8 cellular contexts compared by ENCODE assay signal in the genomic region with DNA sequence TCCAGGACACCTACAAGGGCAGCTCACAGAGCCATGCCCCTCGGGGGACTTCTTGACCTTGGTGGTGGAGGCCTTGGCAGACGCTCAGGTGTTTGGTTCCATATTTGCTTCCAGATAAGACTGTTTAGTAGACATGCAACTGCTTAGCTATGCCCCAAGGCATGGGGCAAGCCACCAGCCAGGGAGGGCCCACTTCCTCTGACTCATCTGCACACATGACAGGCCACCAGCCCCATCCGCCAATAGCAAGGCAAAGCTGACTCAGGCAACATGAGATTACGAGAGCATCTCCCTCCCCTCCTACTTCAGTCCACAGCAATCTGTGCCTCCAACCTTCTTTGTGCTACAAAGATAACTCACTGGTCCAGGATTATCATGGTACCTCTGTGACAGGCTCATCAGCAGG. TPM values are rescaled to one million over a fixed set of nuclear protein-coding genes. Genes with fewer than 3 reads are reported as not detected.
DNase-seq lines count a peak whose midpoint lies in the region; ATAC-seq, FAIRE-seq and TF ChIP-seq lines count a peak whose summit lies in the region.
"Had no signal": no experiment of that assay in that cellular context is flagged by ENCODE, and none has a peak within 500 bp of the region (broad histone marks: within the 10 kb centered on the region; RNA-seq: fewer than 3 reads in every experiment).

No MANE protein-coding gene starts in this region.

- POLR2A ChIA-PET in HepG2 (lab: Yijun Ruan, JAX): no interaction called here

- H3K4me2 ChIP-seq in HepG2 (ENCODE audit: low read depth, low read length): no peak overlapping the region

- no peak for TF ChIP-seq RAD21 in HepG2 (CRISPR knock-in tag; IDR thresholded peaks at IDR 0.05)

- H3K79me2 ChIP-seq in HepG2 (ENCODE audit: insufficient read depth, low read length): no peaks in the 10 kb centered on the region

- BruUV-seq in HepG2 (replicated peaks; lab: Mats Ljungman, UMichigan): no TSS peak

- CTCF ChIA-PET in HepG2 (lab: Yijun Ruan, JAX; ENCODE audit: low intra/inter-chr PET ratio, low total read pairs): no interaction called here

- no peak for FAIRE-seq in HepG2 (lab: Jason Lieb, UNC)

- in situ Hi-C loops in HepG2 (cut with HindIII; ENCODE audit: extremely low pct_ligation_motif_present, low pct_unique_long_range_greater_than_20kb): no loop called here

- H3K27ac ChIP-seq in sigmoid colon (peak overlapping the region in 1 of 4 donors; percentile 28), HepG2 (ENCODE audit: extremely low read length, insufficient read depth, low read length) (no peak overlapping the region)

- H3K36me3 Mint-ChIP-seq in chondrocyte (ENCODE audit: low read depth): peaks cover 1% of the 10 kb centered on the region

- H3K36me3 ChIP-seq in sigmoid colon (no peaks in the 10 kb centered on the region), HepG2 (replicated peaks in 1 of 2; ENCODE audit: control insufficient read depth in 1 of 2, insufficient read depth in 2 of 2, low read length in 2 of 2) (no peaks in the 10 kb centered on the region)

- TF ChIP-seq CTCF in chondrocyte (IDR thresholded peaks at IDR 0.05) (no peak), sigmoid colon (IDR thresholded peaks at IDR 0.05) (no peak), HepG2 (CRISPR knock-in tag; IDR thresholded peaks at IDR 0.05) (no peak)

- no peak for ATAC-seq in HepG2

- DNase-seq in HCEC 1CT: peak; percentile 86
- peak; percentile 64 for DNase-seq in NOMO-1 treated with dmso at 0.1 percent for 144 hours (lab: John Stamatoyannopoulos, UW; ENCODE audit: unreplicated experiment)
- no peak for DNase-seq in chondrocyte (ENCODE audit: low spot score)
- peak; percentile 61 for DNase-seq in sigmoid colon
- DNase-seq in middle frontal gyrus (ENCODE audit: extremely low spot score, low spot score): no peak
- no peak for DNase-seq in SHP77 treated with DMSO at 0.1 percent for 48 hours (lab: John Stamatoyannopoulos, UW)
- DNase-seq in HepG2 (ENCODE audit: low spot score): no peak

- no peak overlapping the region for H2AFZ ChIP-seq in HepG2 (ENCODE audit: low read length)

- H3K4me3 Mint-ChIP-seq in chondrocyte (ENCODE audit: unreplicated experiment): no peak overlapping the region

- peaks cover 65% of the 10 kb centered on the region for H3K4me1 Mint-ChIP-seq in chondrocyte (ENCODE audit: low read depth)

- H3K27me3 ChIP-seq in sigmoid colon: no peaks in the 10 kb centered on the region
- peaks cover 1 to 3% of the 10 kb centered on the region in 2 experiments; a peak in 1 of 5 replicates for H3K27me3 ChIP-seq in HepG2 (ENCODE audit: control insufficient read depth in 1 of 2, insufficient read depth in 2 of 2, low read length in 2 of 2)

- H3K9ac ChIP-seq in HepG2 (ENCODE audit: insufficient read depth, low read depth, low read length): no peak overlapping the region

- no peaks in the 10 kb centered on the region for H4K20me1 ChIP-seq in HepG2 (ENCODE audit: insufficient read depth, low read length)

- no peaks in the 10 kb centered on the region for H3K27me3 Mint-ChIP-seq in chondrocyte (ENCODE audit: low read depth)

- H3K9me3 Mint-ChIP-seq in chondrocyte (ENCODE audit: low read depth): no peaks in the 10 kb centered on the region

- H3K9me3 ChIP-seq in sigmoid colon: no peaks in the 10 kb centered on the region
- no peaks in the 10 kb centered on the region for H3K9me3 ChIP-seq in HepG2 (ENCODE audit: low read length)

- intact Hi-C loops in sigmoid colon (cut with DNase I): no loop called here
- intact Hi-C loops in HepG2 (cut with micrococcal nuclease; ENCODE audit: unreplicated experiment): no loop called here

- peak overlapping the region; percentile 66 for H3K27ac Mint-ChIP-seq in chondrocyte (ENCODE audit: unreplicated experiment)

- H3K4me1 ChIP-seq in sigmoid colon: peaks cover 0 to 62% (median 44%) of the 10 kb centered on the region in 4 donors
- H3K4me1 ChIP-seq in HepG2 (ENCODE audit: insufficient read depth, low read length): peaks cover 8% of the 10 kb centered on the region; the same call in 1 of the 2 replicates

- 85 to 89% methylated on average over 4 of the region's 4 CpGs for WGBS in sigmoid colon, 2 donors
- WGBS in HepG2 (ENCODE audit: low lambda C conversion rate): 10% methylated on average over 2 of the region's 4 CpGs

- no peak for TF ChIP-seq POLR2A in sigmoid colon (IDR thresholded peaks at IDR 0.05)
- TF ChIP-seq POLR2A in HepG2 (IDR thresholded peaks at IDR 0.05; ENCODE audit: insufficient read depth in 1 of 2, low read depth in 2 of 2, low read length in 2 of 2): no peak

- H3K4me3 ChIP-seq in sigmoid colon: no peak overlapping the region
- no peak overlapping the region for H3K4me3 ChIP-seq in HepG2 (replicated peaks in 1 of 3; ENCODE audit: insufficient read depth in 1 of 3, low read depth in 2 of 3, low read length in 3 of 3)

- no peak for TF ChIP-seq EP300 in sigmoid colon (IDR thresholded peaks at IDR 0.05)
- no peak for TF ChIP-seq EP300 in HepG2 (IDR thresholded peaks at IDR 0.05; ENCODE audit: low read depth in 2 of 2, low read length in 2 of 2)
- TF ChIP-seq EP300 in HepG2 (CRISPR knock-in tag; IDR thresholded peaks at IDR 0.05; ENCODE audit: borderline replicate concordance): no peak

TF ChIP-seq in HepG2, 621 proteins besides CTCF, POLR2A, EP300 and RAD21 (continues in another document):
- TF ChIP-seq, protein P1, sequence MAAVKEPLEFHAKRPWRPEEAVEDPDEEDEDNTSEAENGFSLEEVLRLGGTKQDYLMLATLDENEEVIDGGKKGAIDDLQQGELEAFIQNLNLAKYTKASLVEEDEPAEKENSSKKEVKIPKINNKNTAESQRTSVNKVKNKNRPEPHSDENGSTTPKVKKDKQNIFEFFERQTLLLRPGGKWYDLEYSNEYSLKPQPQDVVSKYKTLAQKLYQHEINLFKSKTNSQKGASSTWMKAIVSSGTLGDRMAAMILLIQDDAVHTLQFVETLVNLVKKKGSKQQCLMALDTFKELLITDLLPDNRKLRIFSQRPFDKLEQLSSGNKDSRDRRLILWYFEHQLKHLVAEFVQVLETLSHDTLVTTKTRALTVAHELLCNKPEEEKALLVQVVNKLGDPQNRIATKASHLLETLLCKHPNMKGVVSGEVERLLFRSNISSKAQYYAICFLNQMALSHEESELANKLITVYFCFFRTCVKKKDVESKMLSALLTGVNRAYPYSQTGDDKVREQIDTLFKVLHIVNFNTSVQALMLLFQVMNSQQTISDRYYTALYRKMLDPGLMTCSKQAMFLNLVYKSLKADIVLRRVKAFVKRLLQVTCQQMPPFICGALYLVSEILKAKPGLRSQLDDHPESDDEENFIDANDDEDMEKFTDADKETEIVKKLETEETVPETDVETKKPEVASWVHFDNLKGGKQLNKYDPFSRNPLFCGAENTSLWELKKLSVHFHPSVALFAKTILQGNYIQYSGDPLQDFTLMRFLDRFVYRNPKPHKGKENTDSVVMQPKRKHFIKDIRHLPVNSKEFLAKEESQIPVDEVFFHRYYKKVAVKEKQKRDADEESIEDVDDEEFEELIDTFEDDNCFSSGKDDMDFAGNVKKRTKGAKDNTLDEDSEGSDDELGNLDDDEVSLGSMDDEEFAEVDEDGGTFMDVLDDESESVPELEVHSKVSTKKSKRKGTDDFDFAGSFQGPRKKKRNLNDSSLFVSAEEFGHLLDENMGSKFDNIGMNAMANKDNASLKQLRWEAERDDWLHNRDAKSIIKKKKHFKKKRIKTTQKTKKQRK (IDR thresholded peaks at IDR 0.05; ENCODE audit: low read length): no peak
- TF ChIP-seq, protein P2, sequence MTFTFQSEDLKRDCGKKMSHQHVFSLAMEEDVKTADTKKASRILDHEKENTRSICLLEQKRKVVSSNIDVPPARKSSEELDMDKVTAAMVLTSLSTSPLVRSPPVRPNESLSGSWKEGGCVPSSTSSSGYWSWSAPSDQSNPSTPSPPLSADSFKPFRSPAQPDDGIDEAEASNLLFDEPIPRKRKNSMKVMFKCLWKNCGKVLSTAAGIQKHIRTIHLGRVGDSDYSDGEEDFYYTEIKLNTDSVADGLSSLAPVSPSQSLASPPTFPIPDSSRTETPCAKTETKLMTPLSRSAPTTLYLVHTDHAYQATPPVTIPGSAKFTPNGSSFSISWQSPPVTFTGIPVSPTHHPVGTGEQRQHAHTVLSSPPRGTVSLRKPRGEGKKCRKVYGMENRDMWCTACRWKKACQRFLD (CRISPR knock-in tag; IDR thresholded peaks at IDR 0.05; ENCODE audit: borderline replicate concordance): no peak
- TF ChIP-seq MTF1 (CRISPR knock-in tag; IDR thresholded peaks at IDR 0.05) (no peak), SRF (IDR thresholded peaks at IDR 0.05; ENCODE audit: low read depth, low read length) (no peak), CEBPG (CRISPR knock-in tag; IDR thresholded peaks at IDR 0.05) (no peak)

RNA-seq across cellular contexts. Expression of a gene that starts 54.9 kb away (rescaled TPM):
- total RNA-seq in chondrocyte (76.1 to 87.6 TPM (median 86.7 TPM) in 3 replicates), sigmoid colon (100 to 1,000 TPM; 256 to 427 (median 312) TPM), HepG2 (2016; rRNA removed; fragmentation: Illumina TruSeq; extraction: Trizol) (0.02 TPM in 1 of 2 replicates, not detected in the other)
- polyA plus RNA-seq in sigmoid colon (10 to 100 TPM; 15.3 to 25.3 (median 16.8) TPM), HepG2 (2011; rRNA removed) (not detected in 2 replicates)
- total RNA-seq in HepG2 (2016; cell fraction: cytosol; rRNA removed; fragmentation: Illumina TruSeq; extraction: Trizol; ENCODE audit: low read depth): not detected in 2 replicates
- total RNA-seq in HepG2 (2016; cell fraction: insoluble cytoplasmic fraction; rRNA removed; fragmentation: Illumina TruSeq; extraction: Trizol): not detected in 2 replicates
- not detected in 2 replicates for total RNA-seq in HepG2 (2016; cell fraction: membrane; rRNA removed; fragmentation: Illumina TruSeq; extraction: Trizol)
- total RNA-seq in HepG2 (2016; cell fraction: nucleus; rRNA removed; fragmentation: Illumina TruSeq; extraction: Trizol): not detected in 2 replicates
- not detected in 2 replicates for polyA plus RNA-seq in HepG2 (2011; cell fraction: cytosol; rRNA removed)
- polyA plus RNA-seq in HepG2 (2011; cell fraction: nucleus; rRNA removed): 0.07 TPM in 1 of 2 replicates, not detected in the other
- polyA plus RNA-seq in HepG2 (2012): not detected in 2 replicates
- polyA plus RNA-seq in HepG2 (2016; cell fraction: cytosol; fragmentation: Illumina TruSeq; extraction: Trizol; ENCODE audit: low read depth): not detected in 2 replicates
- polyA plus RNA-seq in HepG2 (2016; cell fraction: insoluble cytoplasmic fraction; fragmentation: Illumina TruSeq; extraction: Trizol; ENCODE audit: low read depth): not detected in 2 replicates
- polyA plus RNA-seq in HepG2 (2016; cell fraction: membrane; fragmentation: Illumina TruSeq; extraction: Trizol; ENCODE audit: low read depth): not detected in 2 replicates
- polyA plus RNA-seq in HepG2 (2016; cell fraction: nucleus; fragmentation: Illumina TruSeq; extraction: Trizol; ENCODE audit: insufficient read depth, low read depth): not detected in 2 replicates
- 0.28 TPM in 1 of 2 replicates, not detected in the other for polyA minus RNA-seq in HepG2 (2011; rRNA and poly(A)+ RNA removed; ENCODE audit: low replicate concordance)
- not detected in 2 replicates for polyA minus RNA-seq in HepG2 (2011; cell fraction: cytosol; rRNA and poly(A)+ RNA removed)
- not detected in 2 replicates for polyA minus RNA-seq in HepG2 (2011; cell fraction: nucleus; rRNA and poly(A)+ RNA removed)
- total RNA-seq: OCI-LY7 had no signal

Comparison
In these comparisons a context has a peak if more than half of its experiments do, and no peak if none do; other contexts are left out.
1. DNase-seq: peak in HCEC 1CT (single experiment), NOMO-1 treated with dmso at 0.1 percent for 144 hours (single experiment) and sigmoid colon (single experiment); none in chondrocyte (single experiment), middle frontal gyrus (single experiment), SHP77 treated with DMSO at 0.1 percent for 48 hours (single experiment) and HepG2 (single experiment).
2. RNA of a gene that starts 54.9 kb away (total RNA-seq): 256 to 427 TPM in sigmoid colon and 76.1 to 87.6 TPM in chondrocyte; 0.02 TPM in HepG2; every median in the first group is over 10 times any median in the second.